16 cellular contexts compared by ENCODE assay signal in genomic region chr9:13387668-13388124, GRCh38.
A peak's percentile ranks its signal among the peaks of the same experiment; 100 is the strongest.
DNase-seq lines count a peak whose midpoint lies in the region; ATAC-seq, FAIRE-seq and TF ChIP-seq lines count a peak whose summit lies in the region.
"Had no signal": no experiment of that assay in that cellular context is flagged by ENCODE, and none has a peak within 500 bp of the region (broad histone marks: within the 10 kb centered on the region; RNA-seq: fewer than 3 reads in every experiment).

No MANE protein-coding gene starts in this region.

- peak overlapping the region; percentile 91 for H3K27ac Mint-ChIP-seq in astrocyte (ENCODE audit: unreplicated experiment)
- H3K27ac Mint-ChIP-seq: activated CD8-positive, alpha-beta T cell treated with anti-CD3 and anti-CD28 coated beads, Interleukin-2, amount 10 ng/mL, durations not matched to agents 7 days and 5 days; activated naive CD8-positive, alpha-beta T cell; stimulated activated memory B cell treated with anti-CD40 and anti-IgM and Interleukin-4, amounts not matched to agents 10 μg/mL and 1 μg/mL and 100 μg/mL, for 72 hours had no signal

- DNase-seq in astrocyte (ENCODE audit: low read depth), result peak; percentile 63
- no peak for DNase-seq in activated CD8-positive, alpha-beta memory T cell treated with anti-CD3 and anti-CD28 coated beads, Interleukin-2, amount 50 U/mL, for 48 hours
- DNase-seq in NCI-H748 treated with DMSO at 0.1 percent for 48 hours (lab: John Stamatoyannopoulos, UW), result no peak
- DNase-seq: activated CD8-positive, alpha-beta T cell treated with anti-CD3 and anti-CD28 coated beads, Interleukin-2, amount 10 ng/mL, durations not matched to agents 7 days and 5 days; COR-L47; NCI-H1694 treated with DMSO at 0.1 percent for 48 hours; occipital lobe; stimulated activated CD4-positive, alpha-beta T cell treated with anti-CD3 and anti-CD28 coated beads, Interleukin-12 subunit alpha, Interleukin-12 subunit beta, amount 100 ng/mL, for 4 hours; T-helper 1 cell had no signal

- H3K27me3 Mint-ChIP-seq in astrocyte (ENCODE audit: low read depth, unreplicated experiment), result no peaks in the 10 kb centered on the region
- H3K27me3 Mint-ChIP-seq: activated naive CD8-positive, alpha-beta T cell; stimulated activated memory B cell treated with anti-CD40 and anti-IgM and Interleukin-4, amounts not matched to agents 10 μg/mL and 1 μg/mL and 100 μg/mL, for 72 hours had no signal

- H4K20me1 ChIP-seq in BLaER1 (no peaks in the 10 kb centered on the region), astrocyte (ENCODE audit: insufficient read depth, low read length) (no peaks in the 10 kb centered on the region)

- no peaks in the 10 kb centered on the region for H3K79me2 ChIP-seq in astrocyte (ENCODE audit: insufficient read depth, low read length)

- H3K27ac ChIP-seq in BLaER1 (no peak overlapping the region), astrocyte (ENCODE audit: low read depth, low read length) (peak overlapping the region; percentile 33), muscle layer of duodenum (ENCODE audit: low read length) (peak overlapping the region; percentile 47), stomach smooth muscle (ENCODE audit: low read length) (peak overlapping the region; percentile 1)

- H3K9me3 ChIP-seq in BLaER1, result peaks cover 75% of the 10 kb centered on the region
- peaks cover 5% of the 10 kb centered on the region for H3K9me3 ChIP-seq in astrocyte (ENCODE audit: insufficient read depth, low read depth, low read length)
- peaks cover 0 to 24% of the 10 kb centered on the region in 2 donors for H3K9me3 ChIP-seq in muscle layer of duodenum (ENCODE audit: control insufficient read depth in 1 of 2, low read length in 2 of 2)
- no peaks in the 10 kb centered on the region for H3K9me3 ChIP-seq in stomach smooth muscle (ENCODE audit: control insufficient read depth in 2 of 2, low read length in 2 of 2)

- H2AFZ ChIP-seq in astrocyte (ENCODE audit: low read depth, low read length), result no peak overlapping the region

- H3K4me2 ChIP-seq in BLaER1 (peak overlapping the region; percentile 27; the same call in 1 of the 2 replicates), astrocyte (ENCODE audit: low read length) (no peak overlapping the region)

- peaks cover 2% of the 10 kb centered on the region for H3K36me3 Mint-ChIP-seq in astrocyte (ENCODE audit: low read depth, unreplicated experiment)
- H3K36me3 Mint-ChIP-seq: activated naive CD8-positive, alpha-beta T cell; stimulated activated memory B cell treated with anti-CD40 and anti-IgM and Interleukin-4, amounts not matched to agents 10 μg/mL and 1 μg/mL and 100 μg/mL, for 72 hours had no signal

- ATAC-seq in HG02884 (IDR thresholded peaks at IDR 0.05; ENCODE audit: unreplicated experiment) (no peak), GM21360 (IDR thresholded peaks at IDR 0.05; ENCODE audit: unreplicated experiment) (no peak)
- ATAC-seq: activated CD8-positive, alpha-beta T cell treated with anti-CD3 and anti-CD28 coated beads, Interleukin-2, amount 10 ng/mL, durations not matched to agents 7 days and 5 days; stimulated activated memory B cell treated with anti-CD40 and anti-IgM and Interleukin-4, amounts not matched to agents 10 μg/mL and 1 μg/mL and 100 μg/mL, for 72 hours had no signal

- H3K4me3 ChIP-seq in BLaER1, result no peak overlapping the region
- H3K4me3 ChIP-seq in astrocyte (ENCODE audit: insufficient read depth, low read depth, low read length), result no peak overlapping the region
- H3K4me3 ChIP-seq in muscle layer of duodenum (ENCODE audit: low read depth in 1 of 2, low read length in 2 of 2), result no peak overlapping the region
- no peak overlapping the region for H3K4me3 ChIP-seq in stomach smooth muscle (ENCODE audit: low read length in 2 of 2)

- peaks cover 26% of the 10 kb centered on the region for H3K9me3 Mint-ChIP-seq in astrocyte (ENCODE audit: unreplicated experiment)

- peaks cover 12% of the 10 kb centered on the region for H3K4me1 Mint-ChIP-seq in astrocyte (ENCODE audit: low read depth, unreplicated experiment)
- H3K4me1 Mint-ChIP-seq: stimulated activated memory B cell treated with anti-CD40 and anti-IgM and Interleukin-4, amounts not matched to agents 10 μg/mL and 1 μg/mL and 100 μg/mL, for 72 hours had no signal

- no peak for TF ChIP-seq CTCF in astrocyte (IDR thresholded peaks at IDR 0.05; ENCODE audit: insufficient read depth, low read depth, low read length)

- FAIRE-seq in astrocyte (lab: Jason Lieb, UNC), result peak; percentile 70

- H3K4me1 ChIP-seq in BLaER1 (peaks cover 32% of the 10 kb centered on the region), astrocyte (ENCODE audit: insufficient read depth, low read length) (no peaks in the 10 kb centered on the region), muscle layer of duodenum (ENCODE audit: control insufficient read depth in 1 of 2, insufficient read depth in 2 of 2, low read length in 2 of 2) (no peaks in the 10 kb centered on the region), stomach smooth muscle (ENCODE audit: control insufficient read depth, insufficient read depth, low read length) (no peaks in the 10 kb centered on the region)

- peaks cover 8% of the 10 kb centered on the region; the same call in 1 of the 2 replicates for H3K36me3 ChIP-seq in BLaER1
- H3K36me3 ChIP-seq in astrocyte (ENCODE audit: insufficient read depth, low read length), result no peaks in the 10 kb centered on the region
- H3K36me3 ChIP-seq in muscle layer of duodenum (ENCODE audit: control insufficient read depth in 1 of 2, insufficient read depth in 2 of 2, low read length in 2 of 2), result peaks cover 0 to 7% of the 10 kb centered on the region in 2 donors
- H3K36me3 ChIP-seq in stomach smooth muscle (ENCODE audit: control insufficient read depth in 2 of 2, insufficient read depth in 2 of 2, low read length in 2 of 2), result no peaks in the 10 kb centered on the region

- no peaks in the 10 kb centered on the region for H3K27me3 ChIP-seq in BLaER1
- H3K27me3 ChIP-seq in astrocyte (ENCODE audit: insufficient read depth, low read length), result no peaks in the 10 kb centered on the region
- H3K27me3 ChIP-seq in muscle layer of duodenum (ENCODE audit: low read depth, low read length), result no peaks in the 10 kb centered on the region
- H3K27me3 ChIP-seq in stomach smooth muscle (ENCODE audit: control insufficient read depth in 1 of 2, insufficient read depth in 2 of 2, low read length in 2 of 2), result no peaks in the 10 kb centered on the region

- no peak overlapping the region for H3K9ac ChIP-seq in BLaER1
- H3K9ac ChIP-seq in astrocyte (ENCODE audit: low read length), result no peak overlapping the region
- H3K9ac ChIP-seq in stomach smooth muscle (ENCODE audit: low read length in 2 of 2), result no peak overlapping the region

- no peak overlapping the region for H3K4me3 Mint-ChIP-seq in astrocyte (ENCODE audit: unreplicated experiment)
- H3K4me3 Mint-ChIP-seq: activated CD8-positive, alpha-beta T cell treated with anti-CD3 and anti-CD28 coated beads, Interleukin-2, amount 10 ng/mL, durations not matched to agents 7 days and 5 days; activated naive CD8-positive, alpha-beta T cell; stimulated activated memory B cell treated with anti-CD40 and anti-IgM and Interleukin-4, amounts not matched to agents 10 μg/mL and 1 μg/mL and 100 μg/mL, for 72 hours had no signal
